In genomic region chr2:43152186-43152585, GRCh38 we compare ENCODE assay signal across 14 cellular contexts.
DNase-seq lines count a peak whose midpoint lies in the region; ATAC-seq and TF ChIP-seq lines count a peak whose summit lies in the region.
"Had no signal": no experiment of that assay in that cellular context is flagged by ENCODE, and none has a peak within 500 bp of the region (broad histone marks: within the 10 kb centered on the region; RNA-seq: fewer than 3 reads in every experiment).

No MANE protein-coding gene starts in this region.

- peak overlapping the region; percentile 80 for H3K18ac ChIP-seq in neuronal stem cell (ENCODE audit: low read length)

- H3K4me3 ChIP-seq in H7 (ENCODE audit: insufficient read depth, low read depth, low read length) (no peak overlapping the region), body of pancreas (no peak overlapping the region), neuronal stem cell (ENCODE audit: low read length in 2 of 2) (no peak overlapping the region)
- H3K4me3 ChIP-seq: adrenal gland had no signal

- no peaks in the 10 kb centered on the region for H3K9me3 Mint-ChIP-seq in activated T-cell treated with anti-CD3 and anti-CD28 coated beads, Interleukin-2, amount 50 U/mL, for 24 hours
- H3K9me3 Mint-ChIP-seq: stimulated activated naive B cell treated with anti-CD40 and anti-IgM and Interleukin-4, amounts not matched to agents 10 μg/mL and 1 μg/mL and 100 μg/mL, for 72 hours had no signal

- peaks cover 18% of the 10 kb centered on the region for H3K4me1 ChIP-seq in body of pancreas
- peaks cover 2% of the 10 kb centered on the region in 2 donors for H3K4me1 ChIP-seq in neuronal stem cell (ENCODE audit: control insufficient read depth in 2 of 2, insufficient read depth in 1 of 2, low read depth in 1 of 2, low read length in 2 of 2)
- H3K4me1 ChIP-seq: adrenal gland had no signal

- ATAC-seq in body of pancreas (peak; percentile 16), GM21717 (IDR thresholded peaks at IDR 0.05; ENCODE audit: unreplicated experiment) (no peak)
- ATAC-seq: stimulated activated naive B cell treated with anti-CD40 and anti-IgM and Interleukin-4, amounts not matched to agents 10 μg/mL and 1 μg/mL and 100 μg/mL, for 72 hours had no signal

- peak overlapping the region; percentile 89 for H2BK15ac ChIP-seq in neuronal stem cell (ENCODE audit: low read length)

- no peaks in the 10 kb centered on the region for H3K36me3 Mint-ChIP-seq in activated T-cell treated with anti-CD3 and anti-CD28 coated beads, Interleukin-2, amount 50 U/mL, for 24 hours (ENCODE audit: low read depth)
- H3K36me3 Mint-ChIP-seq: stimulated activated naive B cell treated with anti-CD40 and anti-IgM and Interleukin-4, amounts not matched to agents 10 μg/mL and 1 μg/mL and 100 μg/mL, for 72 hours had no signal

- H3K4me3 Mint-ChIP-seq in activated T-cell treated with anti-CD3 and anti-CD28 coated beads, Interleukin-2, amount 50 U/mL, for 24 hours: no peak overlapping the region
- H3K4me3 Mint-ChIP-seq: stimulated activated naive B cell treated with anti-CD40 and anti-IgM and Interleukin-4, amounts not matched to agents 10 μg/mL and 1 μg/mL and 100 μg/mL, for 72 hours had no signal

- no peak for DNase-seq in activated T-cell treated with anti-CD3 and anti-CD28 coated beads, Interleukin-2, amount 50 U/mL, for 24 hours
- DNase-seq in activated T-cell treated with anti-CD3 and anti-CD28 coated beads, Interleukin-2, amount 50 U/mL, for 48 hours: no peak
- DNase-seq in H7 (peak; percentile 59), body of pancreas (no peak), neuronal stem cell (ENCODE audit: low spot score) (no peak), GM13976 (ENCODE audit: low spot score) (no peak), HUDEP-2 (lab: John Stamatoyannopoulos, UW; ENCODE audit: unreplicated experiment in 76 of 76) (no peak)
- DNase-seq: adrenal gland; HCEC 1CT; NCI-H226; small intestine; stimulated activated naive B cell treated with anti-CD40 and anti-IgM and Interleukin-4, amounts not matched to agents 10 μg/mL and 1 μg/mL and 100 μg/mL, for 72 hours had no signal

- no peak overlapping the region for H2BK120ac ChIP-seq in neuronal stem cell (ENCODE audit: low read depth, low read length)

- H3K27ac ChIP-seq in body of pancreas (no peak overlapping the region), neuronal stem cell (replicated peaks; ENCODE audit: low read length) (no peak overlapping the region)
- H3K27ac ChIP-seq: adrenal gland, parathyroid adenoma had no signal

- no peak overlapping the region for H3K23ac ChIP-seq in neuronal stem cell (ENCODE audit: low read depth, low read length, poor library complexity)

- TF ChIP-seq CTCF in body of pancreas (IDR thresholded peaks at IDR 0.05) (no peak), GM13976 (IDR thresholded peaks at IDR 0.05; ENCODE audit: borderline replicate concordance, control extremely low read depth, extremely low read depth, insufficient read depth, missing control alignments) (no peak)

- H3K36me3 ChIP-seq in H7 (replicated peaks; ENCODE audit: control insufficient read depth, insufficient read depth, low read length): no peaks in the 10 kb centered on the region
- H3K36me3 ChIP-seq in body of pancreas (replicated peaks in 1 of 2; ENCODE audit: insufficient read depth in 1 of 2, low read depth in 2 of 2): no peaks in the 10 kb centered on the region
- no peaks in the 10 kb centered on the region for H3K36me3 ChIP-seq in neuronal stem cell (replicated peaks in 1 of 2; ENCODE audit: control insufficient read depth in 2 of 2, insufficient read depth in 2 of 2, low read length in 2 of 2)
- H3K36me3 ChIP-seq: adrenal gland had no signal

- H3K4ac ChIP-seq in neuronal stem cell (ENCODE audit: low read length): peak overlapping the region; percentile 31

- H2AFZ ChIP-seq in neuronal stem cell (ENCODE audit: low read length): peak overlapping the region; percentile 24

- no peak overlapping the region for H4K8ac ChIP-seq in neuronal stem cell (ENCODE audit: low read depth, low read length)

- H2BK5ac ChIP-seq in neuronal stem cell (ENCODE audit: low read length): no peak overlapping the region

- intact Hi-C loops in body of pancreas (cut with DNase I): no loop called here

- no peak overlapping the region for H3K9ac ChIP-seq in neuronal stem cell (ENCODE audit: low read depth, low read length, poor library complexity)
- H3K9ac ChIP-seq: parathyroid adenoma had no signal

- H3K27me3 Mint-ChIP-seq in activated T-cell treated with anti-CD3 and anti-CD28 coated beads, Interleukin-2, amount 50 U/mL, for 24 hours: no peaks in the 10 kb centered on the region

- WGBS in body of pancreas, 2 donors: 68 to 69% methylated on average over 7 to 8 of the region's 8 CpGs
- WGBS in neuronal stem cell (ENCODE audit: extremely low coverage in 2 of 2, insufficient read length in 2 of 2, insufficient replicate concordance in 1 of 2), 2 donors: no CpG with 5 or more reads among the region's 8 CpGs

- in situ Hi-C loops in GM13976 (cut with MboI; ENCODE audit: low sequenced_read_pairs, unreplicated experiment): no loop called here

- H3K4me1 Mint-ChIP-seq in activated T-cell treated with anti-CD3 and anti-CD28 coated beads, Interleukin-2, amount 50 U/mL, for 24 hours (ENCODE audit: low read depth): peaks cover 76% of the 10 kb centered on the region

- H3K14ac ChIP-seq in neuronal stem cell (ENCODE audit: low read length): peak overlapping the region; percentile 47

- H2BK12ac ChIP-seq in neuronal stem cell (ENCODE audit: low read length): peak overlapping the region; percentile 34

- no peak for TF ChIP-seq POLR2A in body of pancreas (IDR thresholded peaks at IDR 0.05)

- H3K9me3 ChIP-seq in body of pancreas: no peaks in the 10 kb centered on the region
- no peaks in the 10 kb centered on the region for H3K9me3 ChIP-seq in neuronal stem cell (replicated peaks in 1 of 2; ENCODE audit: control insufficient read depth in 2 of 2, insufficient read depth in 1 of 2, low read depth in 1 of 2, low read length in 2 of 2)
- H3K9me3 ChIP-seq: adrenal gland had no signal

- peak overlapping the region; percentile 3 for H3K27ac Mint-ChIP-seq in activated T-cell treated with anti-CD3 and anti-CD28 coated beads, Interleukin-2, amount 50 U/mL, for 24 hours
- H3K27ac Mint-ChIP-seq: stimulated activated naive B cell treated with anti-CD40 and anti-IgM and Interleukin-4, amounts not matched to agents 10 μg/mL and 1 μg/mL and 100 μg/mL, for 72 hours had no signal

- H3K4me2 ChIP-seq in neuronal stem cell (ENCODE audit: insufficient read depth, low read length, poor library complexity, severe bottlenecking): no peak overlapping the region

- H3K27me3 ChIP-seq in H7 (ENCODE audit: control insufficient read depth, insufficient read depth, low read length): no peaks in the 10 kb centered on the region
- no peaks in the 10 kb centered on the region for H3K27me3 ChIP-seq in body of pancreas
- peaks cover 0 to 11% (median 0%) of the 10 kb centered on the region in 3 experiments for H3K27me3 ChIP-seq in neuronal stem cell (ENCODE audit: control insufficient read depth in 3 of 3, insufficient read depth in 3 of 3, low read depth in 1 of 3, low read length in 3 of 3)
- H3K27me3 ChIP-seq: adrenal gland had no signal

- H3K79me1 ChIP-seq in neuronal stem cell (ENCODE audit: low read depth, low read length): no peaks in the 10 kb centered on the region

- H4K91ac ChIP-seq in neuronal stem cell (ENCODE audit: low read depth, low read length, poor library complexity): peak overlapping the region; percentile 38

- peak overlapping the region; percentile 82 for H2AK5ac ChIP-seq in neuronal stem cell (ENCODE audit: low read depth, low read length)
